Comparison of ENCODE assay signal across 9 cellular contexts in the genomic region with DNA sequence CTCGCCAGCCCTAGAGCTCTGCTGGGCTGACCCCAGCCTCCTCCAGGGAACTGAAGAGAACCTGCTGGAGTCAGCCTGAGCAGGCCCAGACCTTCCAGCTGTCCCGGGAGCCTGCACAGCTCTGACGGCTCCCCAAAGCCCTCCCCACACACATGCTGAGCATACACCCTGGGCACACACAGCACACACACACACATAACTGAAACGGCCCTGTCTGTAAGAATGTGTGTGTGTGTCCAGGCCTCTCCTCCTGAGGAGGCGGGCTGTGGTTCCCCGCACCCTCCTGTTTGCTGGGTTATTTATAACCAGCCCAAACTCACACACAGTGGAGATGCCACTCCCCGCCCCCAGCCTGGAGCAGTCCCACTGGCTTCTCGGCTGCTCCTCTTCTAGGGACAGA. TPM values are rescaled to one million over a fixed set of nuclear protein-coding genes. Genes with fewer than 3 reads are reported as not detected.
DNase-seq lines count a peak whose midpoint lies in the region; ATAC-seq, FAIRE-seq and TF ChIP-seq lines count a peak whose summit lies in the region.
"Had no signal": no experiment of that assay in that cellular context is flagged by ENCODE, and none has a peak within 500 bp of the region (broad histone marks: within the 10 kb centered on the region; RNA-seq: fewer than 3 reads in every experiment).

No MANE protein-coding gene starts in this region.

- H3K4me1 ChIP-seq in BLaER1 (peaks cover 37% of the 10 kb centered on the region), SJCRH30 (peaks cover 61% of the 10 kb centered on the region), foreskin keratinocyte (no peaks in the 10 kb centered on the region), pancreas (no peaks in the 10 kb centered on the region), small intestine (ENCODE audit: control insufficient read depth in 2 of 2, insufficient read depth in 1 of 2, low read depth in 1 of 2, low read length in 1 of 2) (no peaks in the 10 kb centered on the region)

- DNase-seq in SJCRH30 (peak; percentile 95), foreskin keratinocyte (no peak), pancreas (no peak), NCI-H226 (no peak), small intestine (no peak)

- no peak overlapping the region for H3K4me3 ChIP-seq in BLaER1
- no peak overlapping the region for H3K4me3 ChIP-seq in SJCRH30
- H3K4me3 ChIP-seq in pancreas: no peak overlapping the region
- H3K4me3 ChIP-seq in small intestine (ENCODE audit: low read depth in 1 of 2, low read length in 2 of 2): no peak overlapping the region

- H3K27me3 ChIP-seq in BLaER1: peaks cover 90% of the 10 kb centered on the region
- H3K27me3 ChIP-seq in SJCRH30: no peaks in the 10 kb centered on the region
- peaks cover 5% of the 10 kb centered on the region for H3K27me3 ChIP-seq in foreskin keratinocyte
- H3K27me3 ChIP-seq in pancreas: no peaks in the 10 kb centered on the region
- H3K27me3 ChIP-seq in small intestine (ENCODE audit: control insufficient read depth in 2 of 2, insufficient read depth in 2 of 2, low read length in 2 of 2): no peaks in the 10 kb centered on the region

- intact Hi-C loops in pancreas (cut with DNase I): loop anchor here in 1 of 3 donors (10.0 kb wide), 1 partner anchor 164 kb away; a partner anchor contains a TSS

- no peak for FAIRE-seq in pancreas (lab: Jason Lieb, UNC)
- no peak for FAIRE-seq in small intestine (lab: Jason Lieb, UNC)
- FAIRE-seq: TTC549 had no signal

- 53% methylated on average over 8 of the region's 8 CpGs for WGBS in pancreas, 2 donors
- WGBS in small intestine, 3 donors: 41 to 51% (median 43%) methylated on average over 8 of the region's 8 CpGs

- H3K36me3 ChIP-seq in BLaER1 (no peaks in the 10 kb centered on the region), SJCRH30 (no peaks in the 10 kb centered on the region), pancreas (no peaks in the 10 kb centered on the region), small intestine (ENCODE audit: control insufficient read depth in 2 of 2, insufficient read depth in 2 of 2, low read length in 2 of 2) (no peaks in the 10 kb centered on the region)

- ATAC-seq in foreskin keratinocyte (peak; percentile 7), pancreas (peak in 3 of 4 donors; percentile 29 to 59 (median 54)), GM21786 (IDR thresholded peaks at IDR 0.05; ENCODE audit: unreplicated experiment) (no peak), HG03196 (IDR thresholded peaks at IDR 0.05; ENCODE audit: unreplicated experiment) (no peak)

- TF ChIP-seq CTCF in foreskin keratinocyte (conservative IDR thresholded peaks at IDR 0.05): no peak
- no peak for TF ChIP-seq CTCF in pancreas (IDR thresholded peaks at IDR 0.05)

- H3K9ac ChIP-seq in BLaER1: no peak overlapping the region

- H3K27ac ChIP-seq in BLaER1 (no peak overlapping the region), SJCRH30 (peak overlapping the region; percentile 92), foreskin keratinocyte (no peak overlapping the region), pancreas (no peak overlapping the region), small intestine (ENCODE audit: low read depth in 1 of 2, low read length in 1 of 2) (peak overlapping the region in 1 of 2 donors; percentile 68)

- H4K20me1 ChIP-seq in BLaER1: peaks cover 86% of the 10 kb centered on the region

- H3K4me2 ChIP-seq in BLaER1: peak overlapping the region; percentile 69

- H3K9me3 ChIP-seq in BLaER1 (no peaks in the 10 kb centered on the region), SJCRH30 (replicated peaks) (no peaks in the 10 kb centered on the region), pancreas (no peaks in the 10 kb centered on the region), small intestine (ENCODE audit: control insufficient read depth, low read depth) (no peaks in the 10 kb centered on the region)

RNA-seq across cellular contexts. Expression of a gene that starts 20.2 kb away (rescaled TPM):
- 201 and 210 TPM in 2 replicates for total RNA-seq in SJCRH30 (2014; rRNA removed; shearing (Covaris generic))
- total RNA-seq in foreskin keratinocyte: 21.9 and 25.4 TPM in 2 replicates
- polyA plus RNA-seq in foreskin keratinocyte: 7.4 and 10.8 TPM in 2 replicates
- 10 to 100 TPM in 2 of 6 donors, 1 to 10 TPM in 4; 5.6 to 18.9 (median 7.6) TPM for total RNA-seq in pancreas
- polyA plus RNA-seq in pancreas: 1 to 10 TPM; 4.2 to 8.3 TPM
- polyA plus RNA-seq in small intestine: 10 to 100 TPM in 1 of 3 donors, 1 to 10 TPM in 1, under 1 TPM in 1; 0.67 to 24.9 (median 1.9) TPM

Comparison
In these comparisons a context has a peak if more than half of its experiments do, and no peak if none do; other contexts are left out.
1. DNase-seq: peak in SJCRH30 (2 of 2); none in foreskin keratinocyte (0 of 2), pancreas (0 of 6), NCI-H226 (single experiment) and small intestine (single experiment).
2. ATAC-seq: peak in foreskin keratinocyte (single experiment) and pancreas (3 of 4); none in GM21786 (single experiment) and HG03196 (single experiment).